ENCODE assay signal across 21 cellular contexts in genomic region chr21:26120833-26121232, GRCh38. TPM values are rescaled to one million over a fixed set of nuclear protein-coding genes. Genes with fewer than 3 reads are reported as not detected.
DNase-seq lines count a peak whose midpoint lies in the region; ATAC-seq and TF ChIP-seq lines count a peak whose summit lies in the region.
"Had no signal": no experiment of that assay in that cellular context is flagged by ENCODE, and none has a peak within 500 bp of the region (broad histone marks: within the 10 kb centered on the region; RNA-seq: fewer than 3 reads in every experiment).

No MANE protein-coding gene starts in this region.

- H3K27ac Mint-ChIP-seq in neural progenitor cell, result peak overlapping the region; percentile 87
- no peak overlapping the region for H3K27ac Mint-ChIP-seq in mesothelial cell of epicardium
- H3K27ac Mint-ChIP-seq: activated CD4-positive, alpha-beta T cell treated with anti-CD3 and anti-CD28 coated beads, Interleukin-2, amount 10 ng/mL, durations not matched to agents 7 days and 5 days; activated naive CD8-positive, alpha-beta T cell treated with anti-CD3 and anti-CD28 coated beads, Interleukin-2, amount 50 U/mL, for 24 hours; stimulated activated naive CD8-positive, alpha-beta T cell treated with anti-CD3 and anti-CD28 coated beads, Interleukin-15, Interleukin-2, amounts not matched to agents 100 ng/mL and 50 ng/mL, for 24 hours had no signal

- peak overlapping the region; percentile 50 for H3K4me3 Mint-ChIP-seq in neural progenitor cell
- H3K4me3 Mint-ChIP-seq in mesothelial cell of epicardium, result no peak overlapping the region
- H3K4me3 Mint-ChIP-seq: activated CD4-positive, alpha-beta T cell treated with anti-CD3 and anti-CD28 coated beads, Interleukin-2, amount 10 ng/mL, durations not matched to agents 7 days and 5 days; activated naive CD8-positive, alpha-beta T cell treated with anti-CD3 and anti-CD28 coated beads, Interleukin-2, amount 50 U/mL, for 24 hours; stimulated activated naive CD8-positive, alpha-beta T cell treated with anti-CD3 and anti-CD28 coated beads, Interleukin-15, Interleukin-2, amounts not matched to agents 100 ng/mL and 50 ng/mL, for 24 hours had no signal

- TF ChIP-seq CTCF in neural progenitor cell (IDR thresholded peaks at IDR 0.05) (no peak), mesothelial cell of epicardium (IDR thresholded peaks at IDR 0.05; ENCODE audit: unreplicated experiment) (no peak), heart right ventricle (IDR thresholded peaks at IDR 0.05) (no peak)

- no peaks in the 10 kb centered on the region for H3F3A ChIP-seq in neural progenitor cell (ENCODE audit: low read depth)

- peak; percentile 79 for ATAC-seq in esophagus mucosa
- no peak for ATAC-seq in left cardiac atrium
- no peak for ATAC-seq in right cardiac atrium
- ATAC-seq in heart right ventricle, result no peak
- ATAC-seq: activated naive CD8-positive, alpha-beta T cell treated with anti-CD3 and anti-CD28 coated beads, Interleukin-2, amount 50 U/mL, for 24 hours had no signal

- H3K36me3 Mint-ChIP-seq in neural progenitor cell, result peaks cover 6% of the 10 kb centered on the region
- H3K36me3 Mint-ChIP-seq in mesothelial cell of epicardium, result no peaks in the 10 kb centered on the region

- H3K27ac ChIP-seq in neural progenitor cell (no peak overlapping the region), right cardiac atrium (ENCODE audit: low read length) (no peak overlapping the region), heart right ventricle (no peak overlapping the region)
- H3K27ac ChIP-seq: brain microvascular endothelial cell, upper lobe of left lung had no signal

- H3K4me3 ChIP-seq in adipocyte (ENCODE audit: low read length) (no peak overlapping the region), neural progenitor cell (no peak overlapping the region), right cardiac atrium (ENCODE audit: low read length) (no peak overlapping the region), heart right ventricle (no peak overlapping the region)
- H3K4me3 ChIP-seq: upper lobe of left lung had no signal

- peak; percentile 33 for DNase-seq in HPDE6-E6E7 (ENCODE audit: extremely low spot score)
- DNase-seq in adipocyte (ENCODE audit: low read depth), result peak; percentile 34
- DNase-seq in neural progenitor cell (ENCODE audit: low spot score), result no peak
- no peak for DNase-seq in left cardiac atrium
- no peak for DNase-seq in right cardiac atrium
- DNase-seq in mesothelial cell of epicardium (ENCODE audit: low spot score in 2 of 2, unreplicated experiment in 2 of 2), result no peak
- no peak for DNase-seq in heart right ventricle
- DNase-seq: ACHN; activated CD4-positive, alpha-beta T cell treated with anti-CD3 and anti-CD28 coated beads, Interleukin-2, amount 10 ng/mL, durations not matched to agents 7 days and 5 days; activated naive CD8-positive, alpha-beta T cell treated with anti-CD3 and anti-CD28 coated beads, Interleukin-2, amount 50 U/mL, for 24 hours; brain microvascular endothelial cell; C1 segment of cervical spinal cord; cortex of kidney; kidney; MM.1S; NCI-H1417 treated with DMSO at 0.1 percent for 48 hours; NCI-H2107; occipital lobe; upper lobe of left lung had no signal

- 86% methylated on average over 4 of the region's 4 CpGs for whole genome bisulfite sequencing in right cardiac atrium
- 80 to 90% methylated on average over 4 of the region's 4 CpGs for WGBS in heart right ventricle, 2 donors

- H3K36me3 ChIP-seq in adipocyte (ENCODE audit: control insufficient read depth, insufficient read depth, low read length, severe bottlenecking), result no peaks in the 10 kb centered on the region
- no peaks in the 10 kb centered on the region for H3K36me3 ChIP-seq in neural progenitor cell
- no peaks in the 10 kb centered on the region for H3K36me3 ChIP-seq in heart right ventricle
- H3K36me3 ChIP-seq: brain microvascular endothelial cell, upper lobe of left lung had no signal

- H3K9ac ChIP-seq in adipocyte (ENCODE audit: low read length) (no peak overlapping the region), neural progenitor cell (no peak overlapping the region)

- H4K20me1 ChIP-seq in neural progenitor cell (ENCODE audit: low read depth), result peaks cover 93% of the 10 kb centered on the region

- no peak overlapping the region for H2AFZ ChIP-seq in neural progenitor cell (replicated peaks)

- H3K4me1 Mint-ChIP-seq in neural progenitor cell, result peaks cover 37% of the 10 kb centered on the region
- H3K4me1 Mint-ChIP-seq in mesothelial cell of epicardium, result peaks cover 77% of the 10 kb centered on the region
- H3K4me1 Mint-ChIP-seq: activated CD4-positive, alpha-beta T cell treated with anti-CD3 and anti-CD28 coated beads, Interleukin-2, amount 10 ng/mL, durations not matched to agents 7 days and 5 days had no signal

- H3K4me1 ChIP-seq in adipocyte (ENCODE audit: control insufficient read depth, insufficient read depth, low read length) (peaks cover 28% of the 10 kb centered on the region), neural progenitor cell (peaks cover 22% of the 10 kb centered on the region), right cardiac atrium (ENCODE audit: control insufficient read depth, insufficient read depth, low read length) (peaks cover 10% of the 10 kb centered on the region), heart right ventricle (peaks cover 17 to 74% (median 55%) of the 10 kb centered on the region in 9 donors)

- H3K9me3 ChIP-seq in adipocyte (ENCODE audit: control insufficient read depth, low read length) (no peaks in the 10 kb centered on the region), neural progenitor cell (ENCODE audit: low read depth) (no peaks in the 10 kb centered on the region), right cardiac atrium (ENCODE audit: control insufficient read depth, low read length) (no peaks in the 10 kb centered on the region), heart right ventricle (no peaks in the 10 kb centered on the region)
- H3K9me3 ChIP-seq: upper lobe of left lung had no signal

- H3K4me2 ChIP-seq in neural progenitor cell, result no peak overlapping the region

- peaks cover 100% of the 10 kb centered on the region for H3K79me2 ChIP-seq in neural progenitor cell (ENCODE audit: low read depth)

- intact Hi-C loops in left cardiac atrium (cut with DNase I) (no loop called here), right cardiac atrium (cut with DNase I) (no loop called here), heart right ventricle (cut with DNase I) (no loop called here)

- H3K27me3 Mint-ChIP-seq in neural progenitor cell (ENCODE audit: insufficient read depth, low read depth), result peaks cover 3% of the 10 kb centered on the region
- H3K27me3 Mint-ChIP-seq in mesothelial cell of epicardium (ENCODE audit: low read depth), result no peaks in the 10 kb centered on the region
- H3K27me3 Mint-ChIP-seq: activated CD4-positive, alpha-beta T cell treated with anti-CD3 and anti-CD28 coated beads, Interleukin-2, amount 10 ng/mL, durations not matched to agents 7 days and 5 days; activated naive CD8-positive, alpha-beta T cell treated with anti-CD3 and anti-CD28 coated beads, Interleukin-2, amount 50 U/mL, for 24 hours; stimulated activated naive CD8-positive, alpha-beta T cell treated with anti-CD3 and anti-CD28 coated beads, Interleukin-15, Interleukin-2, amounts not matched to agents 100 ng/mL and 50 ng/mL, for 24 hours had no signal

- no peaks in the 10 kb centered on the region for H3K27me3 ChIP-seq in adipocyte (replicated peaks; ENCODE audit: control insufficient read depth, insufficient read depth, low read length)
- no peaks in the 10 kb centered on the region for H3K27me3 ChIP-seq in neural progenitor cell
- H3K27me3 ChIP-seq in right cardiac atrium (ENCODE audit: control insufficient read depth, insufficient read depth), result no peaks in the 10 kb centered on the region
- H3K27me3 ChIP-seq in heart right ventricle, result no peaks in the 10 kb centered on the region
- H3K27me3 ChIP-seq: brain microvascular endothelial cell, upper lobe of left lung had no signal

- peaks cover 2% of the 10 kb centered on the region for H3K9me3 Mint-ChIP-seq in neural progenitor cell
- no peaks in the 10 kb centered on the region for H3K9me3 Mint-ChIP-seq in mesothelial cell of epicardium
- H3K9me3 Mint-ChIP-seq: activated CD4-positive, alpha-beta T cell treated with anti-CD3 and anti-CD28 coated beads, Interleukin-2, amount 10 ng/mL, durations not matched to agents 7 days and 5 days; activated naive CD8-positive, alpha-beta T cell treated with anti-CD3 and anti-CD28 coated beads, Interleukin-2, amount 50 U/mL, for 24 hours; stimulated activated naive CD8-positive, alpha-beta T cell treated with anti-CD3 and anti-CD28 coated beads, Interleukin-15, Interleukin-2, amounts not matched to agents 100 ng/mL and 50 ng/mL, for 24 hours had no signal

RNA-seq across cellular contexts. Expression of gene APP, which starts 49.7 kb away (rescaled TPM):
- total RNA-seq in esophagus mucosa, result 185 TPM
- 292 and 306 TPM in 2 replicates for total RNA-seq in neural progenitor cell (ENCODE audit: low replicate concordance)
- total RNA-seq in left cardiac atrium, result 100 to 1,000 TPM; 385 to 445 TPM
- total RNA-seq in right cardiac atrium, result 100 to 1,000 TPM; 433 to 535 (median 472) TPM
- polyA plus RNA-seq in right cardiac atrium, result 277 TPM
- total RNA-seq in mesothelial cell of epicardium, result 489 to 500 TPM (median 495 TPM) in 3 replicates
- 100 to 1,000 TPM; 324 to 434 (median 398) TPM for total RNA-seq in heart right ventricle
- polyA plus RNA-seq in heart right ventricle, result 100 to 1,000 TPM; 106 to 186 TPM

Comparison
In these comparisons a context has a peak if more than half of its experiments do, and no peak if none do; other contexts are left out.
1. DNase-seq: peak in HPDE6-E6E7 (single experiment) and adipocyte (single experiment); none in neural progenitor cell (single experiment), left cardiac atrium (single experiment), right cardiac atrium (0 of 3), mesothelial cell of epicardium (0 of 2) and heart right ventricle (0 of 2).